Comparison of ENCODE assay signal across 8 cellular contexts in genomic region chr4:53196872-53197759, GRCh38.
DNase-seq lines count a peak whose midpoint lies in the region; ATAC-seq and TF ChIP-seq lines count a peak whose summit lies in the region.

No MANE protein-coding gene starts in this region.

- H3K4me1 ChIP-seq in fibroblast of lung (ENCODE audit: control insufficient read depth, extremely low read depth, insufficient read depth, low read length): peaks cover 2% of the 10 kb centered on the region

- no peaks in the 10 kb centered on the region for H4K20me1 ChIP-seq in fibroblast of lung (ENCODE audit: control insufficient read depth, extremely low read depth, insufficient read depth, low read length)

- CTCF ChIA-PET in CD4-positive, alpha-beta T cell (lab: Charles Lee): interaction anchor here (0.7 kb wide), 1 partner anchor 12 kb away, joined by 3 read pairs; no protein-coding TSS in a partner anchor

- H3K36me3 Mint-ChIP-seq in CD4-positive, alpha-beta T cell (ENCODE audit: low read depth): no peaks in the 10 kb centered on the region
- no peaks in the 10 kb centered on the region for H3K36me3 Mint-ChIP-seq in neural crest cell (ENCODE audit: low read depth)

- ATAC-seq in CD4-positive, alpha-beta T cell (ENCODE audit: poor library complexity): no peak
- peak; percentile 82 for ATAC-seq in GM19395 (IDR thresholded peaks at IDR 0.05; ENCODE audit: unreplicated experiment)

- no peak for TF ChIP-seq POLR2A in NB4 (IDR thresholded peaks at IDR 0.05; ENCODE audit: extremely low read depth, insufficient read length)

- H3K27me3 ChIP-seq in CD4-positive, alpha-beta T cell (ENCODE audit: control insufficient read depth, insufficient read depth, low read length): no peaks in the 10 kb centered on the region
- no peaks in the 10 kb centered on the region for H3K27me3 ChIP-seq in fibroblast of lung (ENCODE audit: control insufficient read depth, insufficient read depth, low read length)

- TF ChIP-seq CTCF in CD4-positive, alpha-beta T cell (IDR thresholded peaks at IDR 0.05): peak; percentile 74
- TF ChIP-seq CTCF in NB4 (IDR thresholded peaks at IDR 0.05; ENCODE audit: low read depth, low read length) (peak; percentile 55), fibroblast of lung (conservative IDR thresholded peaks at IDR 0.05 in 1 of 2, IDR thresholded peaks at IDR 0.05 in 1 of 2; ENCODE audit: low read depth in 1 of 2, low read length in 2 of 2) (peak; percentile 62 to 65), neural crest cell (conservative IDR thresholded peaks at IDR 0.05) (peak; percentile 87)

- H3K4me3 Mint-ChIP-seq in CD4-positive, alpha-beta T cell: no peak overlapping the region
- peak overlapping the region; percentile 3 for H3K4me3 Mint-ChIP-seq in neural crest cell

- H3K4me3 ChIP-seq in NB4 (ENCODE audit: low read depth, low read length) (no peak overlapping the region), fibroblast of lung (replicated peaks in 1 of 4; ENCODE audit: control extremely low read depth in 1 of 4, insufficient read depth in 1 of 4, low read depth in 3 of 4, low read length in 4 of 4) (peak overlapping the region in 2 of 4 experiments; percentile 19 to 40)

- no peaks in the 10 kb centered on the region for H3K4me1 Mint-ChIP-seq in CD4-positive, alpha-beta T cell (ENCODE audit: low read depth)
- peaks cover 13% of the 10 kb centered on the region for H3K4me1 Mint-ChIP-seq in neural crest cell

- H3K27ac ChIP-seq in CD4-positive, alpha-beta T cell (ENCODE audit: low read depth, low read length): no peak overlapping the region
- no peak overlapping the region for H3K27ac ChIP-seq in fibroblast of lung (ENCODE audit: insufficient read depth, low read length)

- H3K4me2 ChIP-seq in fibroblast of lung (ENCODE audit: extremely low read depth, insufficient read depth, low read length): peak overlapping the region; percentile 81

- no peak overlapping the region for H3K9ac ChIP-seq in fibroblast of lung (ENCODE audit: insufficient read depth, low read length)

- no peaks in the 10 kb centered on the region for H3K79me2 ChIP-seq in fibroblast of lung (ENCODE audit: control insufficient read depth, insufficient read depth, low read length)

- no peak overlapping the region for H2AFZ ChIP-seq in fibroblast of lung (ENCODE audit: low read length)

- H3K36me3 ChIP-seq in fibroblast of lung (ENCODE audit: control insufficient read depth, insufficient read depth, low read length): no peaks in the 10 kb centered on the region

- no peak overlapping the region for H3K27ac Mint-ChIP-seq in CD4-positive, alpha-beta T cell
- no peak overlapping the region for H3K27ac Mint-ChIP-seq in neural crest cell (ENCODE audit: unreplicated experiment)

- H3K27me3 Mint-ChIP-seq in CD4-positive, alpha-beta T cell: no peaks in the 10 kb centered on the region
- no peaks in the 10 kb centered on the region for H3K27me3 Mint-ChIP-seq in neural crest cell (ENCODE audit: low read depth)

- POLR2A ChIA-PET in CD4-positive, alpha-beta T cell (lab: Charles Lee): interaction anchor here (1.6 kb wide), 1 partner anchor 13 kb away, joined by 4 read pairs; no protein-coding TSS in a partner anchor

- intact Hi-C loops in CD4-positive, alpha-beta T cell (cut with DNase I, micrococcal nuclease): loop anchor here (1.0 to 5.0 kb wide), 4 partner anchors 730 to 1038 kb away; no protein-coding TSS in a partner anchor

- no peak for DNase-seq in CD4-positive, alpha-beta T cell
- peak; percentile 80 for DNase-seq in NB4 (ENCODE audit: low read depth)
- DNase-seq in SHP77 (lab: John Stamatoyannopoulos, UW): peak; percentile 70 to 76
- peak; percentile 74 to 95 for DNase-seq in fibroblast of lung (ENCODE audit: low read depth in 2 of 2)
- DNase-seq in neural crest cell (ENCODE audit: low read depth, low spot score): no peak
- DNase-seq in occipital lobe (lab: John Stamatoyannopoulos, UW): no peak
- no peak for DNase-seq in mesenteric fat pad (ENCODE audit: low spot score)

- H3K9me3 ChIP-seq in CD4-positive, alpha-beta T cell (ENCODE audit: control insufficient read depth, low read length): no peaks in the 10 kb centered on the region
- no peaks in the 10 kb centered on the region for H3K9me3 ChIP-seq in fibroblast of lung (ENCODE audit: control insufficient read depth, insufficient read depth, low read depth, low read length)

- no peaks in the 10 kb centered on the region for H3K9me3 Mint-ChIP-seq in CD4-positive, alpha-beta T cell
- no peaks in the 10 kb centered on the region for H3K9me3 Mint-ChIP-seq in neural crest cell

Comparison
In these comparisons a context has a peak if more than half of its experiments do, and no peak if none do; other contexts are left out.
1. DNase-seq: peak in NB4 (single experiment), SHP77 (2 of 2) and fibroblast of lung (2 of 2); none in CD4-positive, alpha-beta T cell (0 of 10), neural crest cell (single experiment), occipital lobe (single experiment) and mesenteric fat pad (single experiment).
2. Peak in every context shown above with its lines, with median percentiles within 50 percentile points of each other: CTCF ChIP-seq.